8 cellular contexts compared by ENCODE assay signal in the genomic region with DNA sequence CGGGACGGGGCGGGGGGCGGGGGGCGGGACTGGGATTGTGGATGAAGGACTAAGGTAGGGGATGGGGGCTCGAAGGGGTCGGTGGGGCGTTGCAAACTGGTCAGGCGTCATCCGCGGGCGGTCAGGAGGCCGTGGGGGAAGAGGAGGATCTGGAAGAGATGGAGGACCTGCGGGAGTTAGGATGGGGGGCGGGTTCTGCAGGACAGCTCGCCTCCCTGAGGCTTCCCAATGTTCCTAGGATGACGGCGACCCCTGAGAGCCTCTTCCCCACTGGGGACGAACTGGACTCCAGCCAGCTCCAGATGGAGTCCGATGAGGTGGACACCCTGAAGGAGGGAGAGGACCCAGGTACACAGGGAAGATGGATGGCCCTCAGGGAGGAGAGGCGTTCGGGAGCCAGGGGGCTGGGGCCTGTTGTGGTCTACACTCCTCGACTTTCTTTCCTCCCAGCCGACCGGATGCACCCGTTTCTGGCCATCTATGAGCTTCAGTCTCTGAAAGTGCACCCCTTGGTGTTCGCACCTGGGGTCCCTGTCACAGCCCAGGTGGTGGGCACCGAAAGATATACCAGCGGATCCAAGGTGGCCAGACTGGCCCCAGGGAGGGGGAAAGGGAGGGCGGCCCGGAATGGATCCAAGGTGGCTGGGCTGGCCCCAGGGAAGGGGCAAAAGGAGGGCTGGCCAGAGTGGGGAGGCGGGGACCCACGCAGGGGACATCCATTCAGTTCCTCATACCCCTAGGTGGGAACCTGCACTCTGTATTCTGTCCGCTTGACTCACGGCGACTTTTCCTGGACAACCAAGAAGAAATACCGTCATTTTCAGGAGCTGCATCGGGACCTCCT. TPM values are rescaled to one million over a fixed set of nuclear protein-coding genes. Genes with fewer than 3 reads are reported as not detected.
DNase-seq lines count a peak whose midpoint lies in the region; TF ChIP-seq lines count a peak whose summit lies in the region.

No MANE protein-coding gene starts in this region.

- H3K36me3 ChIP-seq in liver (ENCODE audit: control insufficient read depth in 4 of 4, insufficient read depth in 3 of 4, low read depth in 1 of 4, low read length in 3 of 4) (peaks cover 0 to 5% (median 1%) of the 10 kb centered on the region in 4 donors), tibial nerve (peaks cover 0 to 33% (median 0%) of the 10 kb centered on the region in 3 donors)

- CTCF ChIA-PET in MCF 10A (lab: Yijun Ruan, JAX) = interaction anchor here (0.6 to 3.0 kb wide), 4 partner anchors 18 to 222 kb away, joined by 4 to 12 read pairs (median 6); no protein-coding TSS in a partner anchor

- peak overlapping the region; percentile 82 for H3K4me3 Mint-ChIP-seq in activated CD4-positive, alpha-beta T cell treated with anti-CD3 and anti-CD28 coated beads, Interleukin-2, amount 10 ng/mL, durations not matched to agents 24 days and 14 days
- peak overlapping the region; percentile 77 for H3K4me3 Mint-ChIP-seq in MCF 10A (ENCODE audit: unreplicated experiment)

- no peak for TF ChIP-seq POLR2A in tibial nerve (IDR thresholded peaks at IDR 0.05)

- H3K9me3 ChIP-seq in liver (ENCODE audit: control insufficient read depth in 4 of 4, low read length in 3 of 4) = no peaks in the 10 kb centered on the region
- no peaks in the 10 kb centered on the region for H3K9me3 ChIP-seq in tibial nerve

- TF ChIP-seq CTCF in MCF 10A (IDR thresholded peaks at IDR 0.05; ENCODE audit: unreplicated experiment) (no peak), liver (IDR thresholded peaks at IDR 0.05; ENCODE audit: low read depth, low read length, missing input control) (no peak), tibial nerve (IDR thresholded peaks at IDR 0.05) (no peak)

- BruUV-seq in MCF 10A (replicated peaks; lab: Mats Ljungman, UMichigan) = no TSS peak

- WGBS in liver = 20% methylated on average over 38 of the region's 38 CpGs
- 27 to 30% methylated on average over 35 to 37 of the region's 38 CpGs for WGBS in tibial nerve, 2 donors

- intact Hi-C loops in activated CD4-positive, alpha-beta T cell treated with anti-CD3 and anti-CD28 coated beads, Interleukin-2, amount 10 ng/mL, durations not matched to agents 24 days and 14 days (cut with micrococcal nuclease) = loop anchor here (1.0 to 2.0 kb wide), 2 partner anchors 11 to 17 kb away; partner anchors contain the start of gene PSMB6
- intact Hi-C loops in MCF 10A (cut with micrococcal nuclease) = loop anchor here (5.0 kb wide), 1 partner anchor 75 kb away; no protein-coding TSS in a partner anchor

- H3K4me3 ChIP-seq in liver (ENCODE audit: low read depth in 1 of 3, low read length in 3 of 3) (peak overlapping the region in 2 of 3 donors; percentile 51 to 87), tibial nerve (peak overlapping the region; percentile 63 to 82 (median 76))

- DNase-seq in activated CD4-positive, alpha-beta T cell treated with anti-CD3 and anti-CD28 coated beads, Interleukin-2, amount 10 ng/mL, durations not matched to agents 24 days and 14 days = no peak
- DNase-seq in activated CD4-positive, alpha-beta T cell treated with anti-CD3 and anti-CD28 coated beads for 4 hours = no peak
- DNase-seq in MCF 10A (ENCODE audit: unreplicated experiment) = no peak
- no peak for DNase-seq in tibial nerve (ENCODE audit: low spot score in 2 of 2)
- no peak for DNase-seq in stimulated activated naive CD4-positive, alpha-beta T cell treated with Interleukin-2 at 50 U/mL for 16 hours (lab: John Stamatoyannopoulos, UW)
- no peak for DNase-seq in NCI-H748 treated with DMSO at 0.1 percent for 48 hours (lab: John Stamatoyannopoulos, UW)
- DNase-seq in activated gamma-delta T cell treated with Interleukin-2 at 50 U/mL for 16 hours = no peak

- peaks cover 10% of the 10 kb centered on the region for H3K4me1 Mint-ChIP-seq in activated CD4-positive, alpha-beta T cell treated with anti-CD3 and anti-CD28 coated beads, Interleukin-2, amount 10 ng/mL, durations not matched to agents 24 days and 14 days
- peaks cover 17% of the 10 kb centered on the region for H3K4me1 Mint-ChIP-seq in MCF 10A (ENCODE audit: insufficient read depth, unreplicated experiment)

- H3K4me1 ChIP-seq in liver (ENCODE audit: control insufficient read depth in 4 of 4, insufficient read depth in 4 of 4, low read length in 3 of 4) (peaks cover 10 to 24% (median 17%) of the 10 kb centered on the region in 4 donors), tibial nerve (peaks cover 0 to 25% (median 7%) of the 10 kb centered on the region in 4 donors)

- POLR2A ChIA-PET in MCF 10A (lab: Yijun Ruan, JAX) = interaction anchor here (0.8 to 3.3 kb wide), 17 partner anchors 9 to 179 kb away, joined by 3 to 41 read pairs (median 5); partner anchors contain the start of genes GLTPD2, MINK1, PSMB6 and RNF167

- TF ChIP-seq RAD21 in liver (IDR thresholded peaks at IDR 0.05) = no peak

- H3K9ac ChIP-seq in liver (ENCODE audit: low read depth in 1 of 2, low read length in 2 of 2) = no peak overlapping the region

- no peaks in the 10 kb centered on the region for H3K9me3 Mint-ChIP-seq in activated CD4-positive, alpha-beta T cell treated with anti-CD3 and anti-CD28 coated beads, Interleukin-2, amount 10 ng/mL, durations not matched to agents 24 days and 14 days
- no peaks in the 10 kb centered on the region for H3K9me3 Mint-ChIP-seq in MCF 10A (ENCODE audit: unreplicated experiment)

- peaks cover 11% of the 10 kb centered on the region for H3K36me3 Mint-ChIP-seq in activated CD4-positive, alpha-beta T cell treated with anti-CD3 and anti-CD28 coated beads, Interleukin-2, amount 10 ng/mL, durations not matched to agents 24 days and 14 days (ENCODE audit: low read depth)
- H3K36me3 Mint-ChIP-seq in MCF 10A (ENCODE audit: insufficient read depth, unreplicated experiment) = peaks cover 42% of the 10 kb centered on the region

- H3K27ac ChIP-seq in liver (ENCODE audit: low read depth in 1 of 2, low read length in 2 of 2) (peak overlapping the region; percentile 35 to 59), tibial nerve (peak overlapping the region in 3 of 4 donors; percentile 61 to 86 (median 78))

- TF ChIP-seq EP300 in tibial nerve (IDR thresholded peaks at IDR 0.05) = no peak

- H3K27me3 ChIP-seq in liver (ENCODE audit: control insufficient read depth in 4 of 4, insufficient read depth in 4 of 4, low read length in 3 of 4) (no peaks in the 10 kb centered on the region), tibial nerve (no peaks in the 10 kb centered on the region)

- H3K27me3 Mint-ChIP-seq in activated CD4-positive, alpha-beta T cell treated with anti-CD3 and anti-CD28 coated beads, Interleukin-2, amount 10 ng/mL, durations not matched to agents 24 days and 14 days = no peaks in the 10 kb centered on the region
- H3K27me3 Mint-ChIP-seq in MCF 10A (ENCODE audit: insufficient read depth, unreplicated experiment) = no peaks in the 10 kb centered on the region

- peak overlapping the region; percentile 82 for H3K27ac Mint-ChIP-seq in activated CD4-positive, alpha-beta T cell treated with anti-CD3 and anti-CD28 coated beads, Interleukin-2, amount 10 ng/mL, durations not matched to agents 24 days and 14 days
- H3K27ac Mint-ChIP-seq in MCF 10A (ENCODE audit: low read depth, unreplicated experiment) = no peak overlapping the region

TF ChIP-seq in liver, 16 proteins besides CTCF, POLR2A, EP300 and RAD21 (continues in another document):
- TF ChIP-seq NR2F2 (IDR thresholded peaks at IDR 0.05) (no peak), HNF4G (IDR thresholded peaks at IDR 0.05) (no peak), JUND (IDR thresholded peaks at IDR 0.05) (no peak), RXRA (IDR thresholded peaks at IDR 0.05) (no peak), YY1 (IDR thresholded peaks at IDR 0.05) (no peak), FOXA1 (IDR thresholded peaks at IDR 0.05) (no peak), EGR1 (IDR thresholded peaks at IDR 0.05; ENCODE audit: low read depth in 2 of 2) (no peak), TAF1 (conservative IDR thresholded peaks at IDR 0.05) (no peak), SP1 (IDR thresholded peaks at IDR 0.05) (no peak)
- TF ChIP-seq, protein P1, sequence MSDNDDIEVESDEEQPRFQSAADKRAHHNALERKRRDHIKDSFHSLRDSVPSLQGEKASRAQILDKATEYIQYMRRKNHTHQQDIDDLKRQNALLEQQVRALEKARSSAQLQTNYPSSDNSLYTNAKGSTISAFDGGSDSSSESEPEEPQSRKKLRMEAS (IDR thresholded peaks at IDR 0.05) = no peak

RNA-seq across cellular contexts. Expression of gene PLD2, which starts 0.8 kb away (rescaled TPM):
- total RNA-seq in activated CD4-positive, alpha-beta T cell treated with anti-CD3 and anti-CD28 coated beads, Interleukin-2, amount 10 ng/mL, durations not matched to agents 24 days and 14 days = 14.5 and 16.1 TPM in 2 replicates
- total RNA-seq in MCF 10A (2022) = 27.6 and 31.7 TPM in 2 replicates
- 10 to 100 TPM in 1 of 2 donors, 1 to 10 TPM in 1; 3.5 to 15.8 TPM for total RNA-seq in liver
- 1 to 10 TPM; 5.6 to 6.0 TPM for polyA plus RNA-seq in liver
- total RNA-seq in tibial nerve = 10 to 100 TPM; 17.2 to 63.0 (median 30.1) TPM

RNA-seq across cellular contexts. Expression of gene PSMB6, which starts 11.8 kb away (rescaled TPM):
- total RNA-seq in activated CD4-positive, alpha-beta T cell treated with anti-CD3 and anti-CD28 coated beads, Interleukin-2, amount 10 ng/mL, durations not matched to agents 24 days and 14 days = 208 and 209 TPM in 2 replicates
- total RNA-seq in MCF 10A (2022) = 169 and 182 TPM in 2 replicates
- total RNA-seq in liver = 10 to 100 TPM; 64.7 to 95.5 TPM
- polyA plus RNA-seq in liver = 100 to 1,000 TPM; 155 to 219 TPM
- 100 to 1,000 TPM; 100 to 171 (median 122) TPM for total RNA-seq in tibial nerve

RNA-seq across cellular contexts. Expression of gene GLTPD2, which starts 19.0 kb away (rescaled TPM):
- not detected in 2 replicates for total RNA-seq in activated CD4-positive, alpha-beta T cell treated with anti-CD3 and anti-CD28 coated beads, Interleukin-2, amount 10 ng/mL, durations not matched to agents 24 days and 14 days
- total RNA-seq in MCF 10A (2022) = not detected in 2 replicates
- total RNA-seq in liver = 10 to 100 TPM; 15.1 to 34.5 TPM
- polyA plus RNA-seq in liver = 10 to 100 TPM; 16.9 to 63.2 TPM
- total RNA-seq in tibial nerve = not detected

RNA-seq across cellular contexts. Expression of gene VMO1, which starts 21.6 kb away (rescaled TPM):
- not detected in 2 replicates for total RNA-seq in activated CD4-positive, alpha-beta T cell treated with anti-CD3 and anti-CD28 coated beads, Interleukin-2, amount 10 ng/mL, durations not matched to agents 24 days and 14 days
- total RNA-seq in MCF 10A (2022) = 0.77 and 1.1 TPM in 2 replicates
- total RNA-seq in liver = 1 to 10 TPM; 1.7 to 1.8 TPM
- 1 to 10 TPM; 5.9 to 9.1 TPM for polyA plus RNA-seq in liver
- total RNA-seq in tibial nerve = 1 to 10 TPM in 3 of 4 donors, not detected in 1; 1.4 to 6.0 (median 1.9) TPM
